ENCODE assay signal across 22 cellular contexts in genomic region chr14:96699666-96700065, GRCh38.
"Had no signal": no experiment of that assay in that cellular context is flagged by ENCODE, and none has a peak within 500 bp of the region (broad histone marks: within the 10 kb centered on the region; RNA-seq: fewer than 3 reads in every experiment).

No MANE protein-coding gene starts in this region.

- H3K4me1 ChIP-seq: neural progenitor cell, parathyroid adenoma, psoas muscle, right lobe of liver, sigmoid colon, stomach, thyroid gland, tibial nerve, upper lobe of left lung, vagina had no signal

- H3K27ac ChIP-seq: neural progenitor cell, ovary, parathyroid adenoma, psoas muscle, right lobe of liver, sigmoid colon, stomach, thoracic aorta, thyroid gland, tibial nerve, upper lobe of left lung, vagina had no signal

- H3K4me1 Mint-ChIP-seq: stimulated activated naive B cell treated with anti-CD40 and anti-IgM and Interleukin-4, amounts not matched to agents 10 μg/mL and 1 μg/mL and 100 μg/mL, for 72 hours had no signal

- ATAC-seq: psoas muscle, right cardiac atrium, right lobe of liver had no signal

- H3K4me3 Mint-ChIP-seq: nephron; neural progenitor cell; stimulated activated effector memory CD8-positive, alpha-beta T cell treated with anti-CD3 and anti-CD28 coated beads, Interleukin-12 subunit alpha, Interleukin-12 subunit beta, amount 100 ng/mL, for 72 hours; stimulated activated naive B cell treated with anti-CD40 and anti-IgM and Interleukin-4, amounts not matched to agents 10 μg/mL and 1 μg/mL and 100 μg/mL, for 72 hours; stimulated activated naive CD8-positive, alpha-beta T cell treated with anti-CD3 and anti-CD28 coated beads, Interleukin-15, Interleukin-2, amounts not matched to agents 100 ng/mL and 50 ng/mL, for 24 hours had no signal

- H3K36me3 ChIP-seq: neural progenitor cell, ovary, right lobe of liver, sigmoid colon, stomach, thoracic aorta, thyroid gland, tibial nerve, upper lobe of left lung, vagina had no signal

- H3K36me3 Mint-ChIP-seq: stimulated activated effector memory CD8-positive, alpha-beta T cell treated with anti-CD3 and anti-CD28 coated beads, Interleukin-12 subunit alpha, Interleukin-12 subunit beta, amount 100 ng/mL, for 72 hours; stimulated activated naive B cell treated with anti-CD40 and anti-IgM and Interleukin-4, amounts not matched to agents 10 μg/mL and 1 μg/mL and 100 μg/mL, for 72 hours had no signal

- H3K27me3 ChIP-seq: ovary, right lobe of liver, sigmoid colon, thyroid gland, tibial nerve, upper lobe of left lung, vagina had no signal

- H3K9me3 ChIP-seq: ovary, psoas muscle, right lobe of liver, thoracic aorta, thyroid gland, upper lobe of left lung, vagina had no signal

- H3K27ac Mint-ChIP-seq: nephron; neural progenitor cell; progenitor cell of endocrine pancreas; stimulated activated effector memory CD8-positive, alpha-beta T cell treated with anti-CD3 and anti-CD28 coated beads, Interleukin-12 subunit alpha, Interleukin-12 subunit beta, amount 100 ng/mL, for 72 hours; stimulated activated naive B cell treated with anti-CD40 and anti-IgM and Interleukin-4, amounts not matched to agents 10 μg/mL and 1 μg/mL and 100 μg/mL, for 72 hours; stimulated activated naive CD8-positive, alpha-beta T cell treated with anti-CD3 and anti-CD28 coated beads, Interleukin-15, Interleukin-2, amounts not matched to agents 100 ng/mL and 50 ng/mL, for 24 hours had no signal

- H3K4me2 ChIP-seq: neural progenitor cell had no signal

- H3K79me2 ChIP-seq: parathyroid adenoma had no signal

- H3K9me3 Mint-ChIP-seq: neural progenitor cell; stimulated activated effector memory CD8-positive, alpha-beta T cell treated with anti-CD3 and anti-CD28 coated beads, Interleukin-12 subunit alpha, Interleukin-12 subunit beta, amount 100 ng/mL, for 72 hours; stimulated activated naive CD8-positive, alpha-beta T cell treated with anti-CD3 and anti-CD28 coated beads, Interleukin-15, Interleukin-2, amounts not matched to agents 100 ng/mL and 50 ng/mL, for 24 hours had no signal

- DNase-seq: occipital lobe; ovary; psoas muscle; right cardiac atrium; right lobe of liver; small intestine; stimulated activated naive B cell treated with anti-CD40 and anti-IgM and Interleukin-4, amounts not matched to agents 10 μg/mL and 1 μg/mL and 100 μg/mL, for 72 hours; stimulated activated naive CD4-positive, alpha-beta T cell treated with Interleukin-2 at 50 U/mL for 16 hours; stomach; thyroid gland; upper lobe of left lung had no signal

- H2AFZ ChIP-seq: neural progenitor cell, parathyroid adenoma had no signal

- H3K9ac ChIP-seq: neural progenitor cell, parathyroid adenoma had no signal

- H3K4me3 ChIP-seq: neural progenitor cell, ovary, psoas muscle, right lobe of liver, sigmoid colon, stomach, thoracic aorta, thyroid gland, tibial nerve, upper lobe of left lung, vagina had no signal

- FAIRE-seq: small intestine, urothelium cell line had no signal
